Comparison of ENCODE assay signal across 1 cellular context in genomic region chr3:118550556-118550955, GRCh38.
TF ChIP-seq lines count a peak whose summit lies in the region.

No MANE protein-coding gene starts in this region.

TF ChIP-seq in H1, 55 proteins besides CTCF, POLR2A, EP300 and RAD21 (continued from another document):
- TF ChIP-seq USF2 (IDR thresholded peaks at IDR 0.05; ENCODE audit: low read length) (no peak), CHD1 (IDR thresholded peaks at IDR 0.05; ENCODE audit: low read depth, low read length) (no peak), RBBP5 (IDR thresholded peaks at IDR 0.05; ENCODE audit: borderline replicate concordance, low read depth, low read length) (no peak), MAFK (IDR thresholded peaks at IDR 0.05; ENCODE audit: low read depth, low read length) (no peak), SP2 (IDR thresholded peaks at IDR 0.05; ENCODE audit: low read length) (no peak), SAP30 (IDR thresholded peaks at IDR 0.05; ENCODE audit: insufficient read depth, insufficient replicate concordance, low read length) (no peak), CBX5 (IDR thresholded peaks at IDR 0.05; ENCODE audit: low read depth, low read length) (no peak), CHD7 (IDR thresholded peaks at IDR 0.05; ENCODE audit: insufficient replicate concordance, low read length) (no peak), POU5F1 (IDR thresholded peaks at IDR 0.05; ENCODE audit: low read depth, low read length) (no peak)
